ENCODE assay signal across 10 cellular contexts in genomic region chr6:68196645-68197044, GRCh38.
A peak's percentile ranks its signal among the peaks of the same experiment; 100 is the strongest.
DNase-seq lines count a peak whose midpoint lies in the region; ATAC-seq and TF ChIP-seq lines count a peak whose summit lies in the region.
"Had no signal": no experiment of that assay in that cellular context is flagged by ENCODE, and none has a peak within 500 bp of the region (broad histone marks: within the 10 kb centered on the region; RNA-seq: fewer than 3 reads in every experiment).

No MANE protein-coding gene starts in this region.

- ATAC-seq in GM18519 (IDR thresholded peaks at IDR 0.05; ENCODE audit: low FRiP score, unreplicated experiment) (peak; percentile 78), HG03095 (IDR thresholded peaks at IDR 0.05; ENCODE audit: unreplicated experiment) (peak; percentile 65)

- TF ChIP-seq CTCF in RWPE1 (conservative IDR thresholded peaks at IDR 0.05; ENCODE audit: low read depth): peak; percentile 18; the same call in 1 of the 2 replicates

- POLR2A ChIA-PET in RWPE1 (lab: Yijun Ruan, JAX; ENCODE audit: low non-redundant PET): no interaction called here

- DNase-seq in RWPE1 (ENCODE audit: low spot score) (peak; percentile 3), iPS-NIHi7 (ENCODE audit: extremely low spot score) (peak; percentile 14), NCI-H226 (no peak), DMS79 (lab: John Stamatoyannopoulos, UW) (no peak)
- no peak for DNase-seq in stimulated activated CD4-positive, alpha-beta T cell treated with anti-CD3 and anti-CD28 coated beads, Interleukin-15, amount 100 ng/mL, for 24 hours
- DNase-seq: small intestine, T-helper 9 cell, thyroid gland had no signal

- no peak overlapping the region for H3K27ac ChIP-seq in RWPE1
- H3K27ac ChIP-seq: thyroid gland had no signal

- CTCF ChIA-PET in RWPE1 (lab: Yijun Ruan, JAX): no interaction called here

Comparison
In these comparisons a context has a peak if more than half of its experiments do, and no peak if none do; other contexts are left out.
1. DNase-seq: peak in RWPE1 (single experiment) and iPS-NIHi7 (single experiment); none in NCI-H226 (single experiment), stimulated activated CD4-positive, alpha-beta T cell treated with anti-CD3 and anti-CD28 coated beads, Interleukin-15, amount 100 ng/mL, for 24 hours (single experiment) and DMS79 (single experiment).